9 cellular contexts compared by ENCODE assay signal in genomic region chr13:41991936-41992335, GRCh38.
"Had no signal": no experiment of that assay in that cellular context is flagged by ENCODE, and none has a peak within 500 bp of the region (broad histone marks: within the 10 kb centered on the region; RNA-seq: fewer than 3 reads in every experiment).

No MANE protein-coding gene starts in this region.

- H3K4me3 ChIP-seq: GM23338, K562 had no signal

- ATAC-seq: GM23338, K562 had no signal

- H3K27ac ChIP-seq: HL-60 had no signal

- DNase-seq: H9, HCEC 1CT, IMR-90, KG1 had no signal

- FAIRE-seq: H1, H54, K562 had no signal
